ENCODE assay signal across 10 cellular contexts in genomic region chr9:111356567-111357244, GRCh38. TPM values are rescaled to one million over a fixed set of nuclear protein-coding genes. Genes with fewer than 3 reads are reported as not detected.
DNase-seq lines count a peak whose midpoint lies in the region; ATAC-seq and TF ChIP-seq lines count a peak whose summit lies in the region.
"Had no signal": no experiment of that assay in that cellular context is flagged by ENCODE, and none has a peak within 500 bp of the region (broad histone marks: within the 10 kb centered on the region; RNA-seq: fewer than 3 reads in every experiment).

No MANE protein-coding gene starts in this region.

- no peaks in the 10 kb centered on the region for H3K9me3 ChIP-seq in uterus

- peak overlapping the region; percentile 32 to 64 for H3K27ac ChIP-seq in uterus

- no peak overlapping the region for H3K27ac Mint-ChIP-seq in activated naive CD4-positive, alpha-beta T cell treated with anti-CD3 and anti-CD28 coated beads, Interleukin-2, amount 50 U/mL, for 72 hours
- H3K27ac Mint-ChIP-seq in activated naive CD4-positive, alpha-beta T cell treated with anti-CD3 and anti-CD28 coated beads for 36 hours: no peak overlapping the region
- no peak overlapping the region for H3K27ac Mint-ChIP-seq in endothelial cell (ENCODE audit: unreplicated experiment)

- peak overlapping the region; percentile 33 for H3K4me3 ChIP-seq in astrocyte of the cerebellum (ENCODE audit: low read depth, low read length)
- no peak overlapping the region for H3K4me3 ChIP-seq in uterus

- intact Hi-C loops in activated naive CD4-positive, alpha-beta T cell treated with anti-CD3 and anti-CD28 coated beads for 36 hours (cut with micrococcal nuclease): no loop called here
- intact Hi-C loops in uterus (cut with DNase I; ENCODE audit: low total_unique reads): no loop called here

- H3K4me1 Mint-ChIP-seq in activated naive CD4-positive, alpha-beta T cell treated with anti-CD3 and anti-CD28 coated beads for 36 hours (ENCODE audit: low read depth): peaks cover 7% of the 10 kb centered on the region
- H3K4me1 Mint-ChIP-seq in endothelial cell (ENCODE audit: unreplicated experiment): peaks cover 5% of the 10 kb centered on the region

- CTCF ChIA-PET in activated naive CD4-positive, alpha-beta T cell treated with anti-CD3 and anti-CD28 coated beads for 36 hours (lab: Charles Lee): no interaction called here

- DNase-seq in activated naive CD4-positive, alpha-beta T cell treated with anti-CD3 and anti-CD28 coated beads, Interleukin-2, amount 50 U/mL, for 72 hours (ENCODE audit: low spot score in 2 of 2): no peak
- no peak for DNase-seq in activated naive CD4-positive, alpha-beta T cell treated with anti-CD3 and anti-CD28 coated beads for 36 hours
- DNase-seq in astrocyte of the cerebellum (ENCODE audit: low read depth) (peak; percentile 82), islet precursor cell (peak; percentile 53), uterus (peak; percentile 15 to 36), endothelial cell (ENCODE audit: low spot score) (no peak), HK-2 (ENCODE audit: unreplicated experiment) (no peak)
- no peak for DNase-seq in activated CD4-positive, alpha-beta T cell treated with anti-CD3 and anti-CD28 coated beads, Interleukin-2, amount 50 U/mL, for 4 hours
- DNase-seq: OCI-M1 had no signal

- in situ Hi-C loops in astrocyte of the cerebellum (cut with HindIII; ENCODE audit: low sequenced_read_pairs): no loop called here

- H3K36me3 ChIP-seq in uterus: no peaks in the 10 kb centered on the region

- H3K27me3 Mint-ChIP-seq in activated naive CD4-positive, alpha-beta T cell treated with anti-CD3 and anti-CD28 coated beads for 36 hours (ENCODE audit: low read depth): no peaks in the 10 kb centered on the region
- no peaks in the 10 kb centered on the region for H3K27me3 Mint-ChIP-seq in endothelial cell (ENCODE audit: unreplicated experiment)
- H3K27me3 Mint-ChIP-seq: brain had no signal

- no peaks in the 10 kb centered on the region for H3K4me1 ChIP-seq in uterus

- peaks cover 0 to 1% of the 10 kb centered on the region in 2 donors for H3K36me3 Mint-ChIP-seq in activated naive CD4-positive, alpha-beta T cell treated with anti-CD3 and anti-CD28 coated beads, Interleukin-2, amount 50 U/mL, for 72 hours
- peaks cover 1% of the 10 kb centered on the region for H3K36me3 Mint-ChIP-seq in activated naive CD4-positive, alpha-beta T cell treated with anti-CD3 and anti-CD28 coated beads for 36 hours (ENCODE audit: low read depth)
- no peaks in the 10 kb centered on the region for H3K36me3 Mint-ChIP-seq in endothelial cell (ENCODE audit: low read depth, unreplicated experiment)

- no peak overlapping the region for H3K4me3 Mint-ChIP-seq in activated naive CD4-positive, alpha-beta T cell treated with anti-CD3 and anti-CD28 coated beads for 36 hours
- no peak overlapping the region for H3K4me3 Mint-ChIP-seq in endothelial cell (ENCODE audit: unreplicated experiment)

- H3K9me3 Mint-ChIP-seq in activated naive CD4-positive, alpha-beta T cell treated with anti-CD3 and anti-CD28 coated beads, Interleukin-2, amount 50 U/mL, for 72 hours: no peaks in the 10 kb centered on the region
- no peaks in the 10 kb centered on the region for H3K9me3 Mint-ChIP-seq in activated naive CD4-positive, alpha-beta T cell treated with anti-CD3 and anti-CD28 coated beads for 36 hours
- no peaks in the 10 kb centered on the region for H3K9me3 Mint-ChIP-seq in endothelial cell (ENCODE audit: unreplicated experiment)

- TF ChIP-seq POLR2A in uterus (IDR thresholded peaks at IDR 0.05): no peak

- no peak for TF ChIP-seq CTCF in astrocyte of the cerebellum (IDR thresholded peaks at IDR 0.05; ENCODE audit: low read depth, low read length, missing control alignments)
- no peak for TF ChIP-seq CTCF in uterus (IDR thresholded peaks at IDR 0.05)
- no peak for TF ChIP-seq CTCF in endothelial cell (IDR thresholded peaks at IDR 0.05; ENCODE audit: unreplicated experiment)

- ATAC-seq in activated naive CD4-positive, alpha-beta T cell treated with anti-CD3 and anti-CD28 coated beads, Interleukin-2, amount 50 U/mL, for 72 hours: peak; percentile 76 to 94

- H3K27me3 ChIP-seq in uterus: no peaks in the 10 kb centered on the region

RNA-seq across cellular contexts. Expression of gene OR2K2, which starts 26.7 kb away (rescaled TPM):
- total RNA-seq in activated naive CD4-positive, alpha-beta T cell treated with anti-CD3 and anti-CD28 coated beads, Interleukin-2, amount 50 U/mL, for 72 hours: not detected
- not detected for total RNA-seq in activated naive CD4-positive, alpha-beta T cell treated with anti-CD3 and anti-CD28 coated beads for 36 hours
- total RNA-seq in uterus: not detected
- total RNA-seq in endothelial cell (ENCODE audit: unreplicated experiment): not detected

Comparison
In these comparisons a context has a peak if more than half of its experiments do, and no peak if none do; other contexts are left out.
1. DNase-seq: peak in astrocyte of the cerebellum (single experiment), islet precursor cell (single experiment) and uterus (2 of 2); none in activated naive CD4-positive, alpha-beta T cell treated with anti-CD3 and anti-CD28 coated beads, Interleukin-2, amount 50 U/mL, for 72 hours (0 of 2), activated naive CD4-positive, alpha-beta T cell treated with anti-CD3 and anti-CD28 coated beads for 36 hours (single experiment), endothelial cell (single experiment), activated CD4-positive, alpha-beta T cell treated with anti-CD3 and anti-CD28 coated beads, Interleukin-2, amount 50 U/mL, for 4 hours (0 of 2) and HK-2 (single experiment).